17 cellular contexts compared by ENCODE assay signal in the genomic region with DNA sequence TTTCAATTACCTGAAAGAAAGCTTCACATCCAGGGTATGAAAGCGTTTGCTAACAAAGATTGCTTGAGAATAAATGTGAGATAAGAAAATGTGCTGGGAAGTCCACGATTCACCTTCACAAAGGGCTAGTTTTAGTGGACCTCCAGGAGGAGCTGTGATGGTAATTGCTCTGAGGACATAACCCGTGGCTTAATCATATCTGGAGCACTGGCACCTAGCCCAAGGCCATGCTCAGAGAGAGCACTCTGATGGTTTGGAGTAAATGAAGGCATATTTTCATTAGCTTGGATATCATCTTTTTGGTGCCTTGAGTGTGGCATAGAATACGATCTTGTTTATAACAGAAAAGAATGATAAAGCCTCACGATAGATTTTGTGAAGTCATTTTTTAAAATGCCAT. TPM values are rescaled to one million over a fixed set of nuclear protein-coding genes. Genes with fewer than 3 reads are reported as not detected.
DNase-seq lines count a peak whose midpoint lies in the region; ATAC-seq and TF ChIP-seq lines count a peak whose summit lies in the region.
"Had no signal": no experiment of that assay in that cellular context is flagged by ENCODE, and none has a peak within 500 bp of the region (broad histone marks: within the 10 kb centered on the region; RNA-seq: fewer than 3 reads in every experiment).

No MANE protein-coding gene starts in this region.

- H3K9me3 Mint-ChIP-seq in T-helper 2 cell treated with Interferon-gamma antibody and Interleukin-4, amounts not matched to agents 5 μg/mL and 100 μg/mL, for 36 hours = no peaks in the 10 kb centered on the region
- H3K9me3 Mint-ChIP-seq in neural progenitor cell = peaks cover 2% of the 10 kb centered on the region
- H3K9me3 Mint-ChIP-seq: immature natural killer cell had no signal

- H3K27me3 ChIP-seq in testis (no peaks in the 10 kb centered on the region), neural progenitor cell (no peaks in the 10 kb centered on the region)
- H3K27me3 ChIP-seq: gastroesophageal sphincter had no signal

- ATAC-seq in left cardiac atrium = peak; percentile 41 to 51
- ATAC-seq: gastroesophageal sphincter had no signal

- H3K4me1 ChIP-seq in testis = no peaks in the 10 kb centered on the region
- peaks cover 6% of the 10 kb centered on the region for H3K4me1 ChIP-seq in neural progenitor cell
- H3K4me1 ChIP-seq: gastroesophageal sphincter had no signal

- H3F3A ChIP-seq in neural progenitor cell (ENCODE audit: low read depth) = no peaks in the 10 kb centered on the region

- DNase-seq in left cardiac atrium (peak; percentile 47), cardiac septum (ENCODE audit: low spot score) (no peak), RWPE1 (ENCODE audit: low spot score) (peak; percentile 53), epithelial cell of proximal tubule (ENCODE audit: low read depth) (no peak), testis (peak; percentile 86), SW480 (ENCODE audit: low spot score) (no peak), neural progenitor cell (ENCODE audit: low spot score) (no peak)
- DNase-seq in T-helper 2 cell treated with Interferon-gamma antibody and Interleukin-4, amounts not matched to agents 5 μg/mL and 100 μg/mL, for 36 hours (ENCODE audit: low spot score) = no peak
- DNase-seq: activated CD4-positive, alpha-beta T cell treated with anti-CD3 and anti-CD28 coated beads, Interleukin-2, amount 10 ng/mL, durations not matched to agents 24 days and 14 days; amygdala; immature natural killer cell; NCI-H2029; NCI-H69 had no signal

- H3K36me3 ChIP-seq in testis (ENCODE audit: low read depth, missing control alignments) (no peaks in the 10 kb centered on the region), neural progenitor cell (no peaks in the 10 kb centered on the region)
- H3K36me3 ChIP-seq: gastroesophageal sphincter had no signal

- no peak overlapping the region for H3K4me3 Mint-ChIP-seq in T-helper 2 cell treated with Interferon-gamma antibody and Interleukin-4, amounts not matched to agents 5 μg/mL and 100 μg/mL, for 36 hours
- no peak overlapping the region for H3K4me3 Mint-ChIP-seq in neural progenitor cell
- H3K4me3 Mint-ChIP-seq: activated CD4-positive, alpha-beta T cell treated with anti-CD3 and anti-CD28 coated beads, Interleukin-2, amount 10 ng/mL, durations not matched to agents 24 days and 14 days; immature natural killer cell; mesothelial cell of epicardium; stimulated activated naive CD8-positive, alpha-beta T cell treated with anti-CD3 and anti-CD28 coated beads, Interleukin-15, Interleukin-2, amounts not matched to agents 100 ng/mL and 50 ng/mL, for 24 hours had no signal

- no peaks in the 10 kb centered on the region for H3K9me3 ChIP-seq in testis
- no peaks in the 10 kb centered on the region for H3K9me3 ChIP-seq in neural progenitor cell (ENCODE audit: low read depth)
- H3K9me3 ChIP-seq: gastroesophageal sphincter had no signal

- TF ChIP-seq CTCF in RWPE1 (conservative IDR thresholded peaks at IDR 0.05; ENCODE audit: low read depth) = no peak
- peak; percentile 48 for TF ChIP-seq CTCF in epithelial cell of proximal tubule (conservative IDR thresholded peaks at IDR 0.05; ENCODE audit: low read depth, low read length)
- TF ChIP-seq CTCF in testis (IDR thresholded peaks at IDR 0.05) = no peak
- TF ChIP-seq CTCF in neural progenitor cell (IDR thresholded peaks at IDR 0.05) = no peak

- H3K27ac Mint-ChIP-seq in T-helper 2 cell treated with Interferon-gamma antibody and Interleukin-4, amounts not matched to agents 5 μg/mL and 100 μg/mL, for 36 hours = no peak overlapping the region
- H3K27ac Mint-ChIP-seq in neural progenitor cell = no peak overlapping the region
- H3K27ac Mint-ChIP-seq: activated CD4-positive, alpha-beta T cell treated with anti-CD3 and anti-CD28 coated beads, Interleukin-2, amount 10 ng/mL, durations not matched to agents 24 days and 14 days; immature natural killer cell; mesothelial cell of epicardium; stimulated activated naive CD8-positive, alpha-beta T cell treated with anti-CD3 and anti-CD28 coated beads, Interleukin-15, Interleukin-2, amounts not matched to agents 100 ng/mL and 50 ng/mL, for 24 hours had no signal

- H3K79me2 ChIP-seq in neural progenitor cell (ENCODE audit: low read depth) = no peaks in the 10 kb centered on the region

- H4K20me1 ChIP-seq in neural progenitor cell (ENCODE audit: low read depth) = no peaks in the 10 kb centered on the region

- H3K27ac ChIP-seq in RWPE1 (no peak overlapping the region), testis (no peak overlapping the region), neural progenitor cell (no peak overlapping the region)
- H3K27ac ChIP-seq: gastroesophageal sphincter, HL-60 had no signal

- WGBS in testis, 2 donors = 28 to 43% methylated on average over 5 of the region's 5 CpGs

- no peaks in the 10 kb centered on the region for H3K27me3 Mint-ChIP-seq in T-helper 2 cell treated with Interferon-gamma antibody and Interleukin-4, amounts not matched to agents 5 μg/mL and 100 μg/mL, for 36 hours (ENCODE audit: low read depth)
- peaks cover 5% of the 10 kb centered on the region for H3K27me3 Mint-ChIP-seq in neural progenitor cell (ENCODE audit: insufficient read depth, low read depth)

- no peak overlapping the region for H3K4me3 ChIP-seq in epithelial cell of proximal tubule (ENCODE audit: low read depth, low read length)
- no peak overlapping the region for H3K4me3 ChIP-seq in testis
- no peak overlapping the region for H3K4me3 ChIP-seq in neural progenitor cell
- H3K4me3 ChIP-seq: gastroesophageal sphincter had no signal

- intact Hi-C loops in left cardiac atrium (cut with DNase I) (no loop called here), cardiac septum (cut with DNase I) (no loop called here), testis (cut with DNase I; ENCODE audit: low total_unique reads) (no loop called here)

- POLR2A ChIA-PET in RWPE1 (lab: Yijun Ruan, JAX; ENCODE audit: low non-redundant PET) = no interaction called here

- peaks cover 2% of the 10 kb centered on the region for H3K4me1 Mint-ChIP-seq in T-helper 2 cell treated with Interferon-gamma antibody and Interleukin-4, amounts not matched to agents 5 μg/mL and 100 μg/mL, for 36 hours (ENCODE audit: low read depth)
- H3K4me1 Mint-ChIP-seq in neural progenitor cell = peaks cover 13% of the 10 kb centered on the region
- H3K4me1 Mint-ChIP-seq: immature natural killer cell, mesothelial cell of epicardium had no signal

- H3K4me2 ChIP-seq in neural progenitor cell = no peak overlapping the region

- CTCF ChIA-PET in RWPE1 (lab: Yijun Ruan, JAX) = interaction anchor here (0.6 to 1.2 kb wide), 2 partner anchors 49 to 62 kb away, joined by 3 to 4 read pairs; no protein-coding TSS in a partner anchor

- no peak overlapping the region for H3K9ac ChIP-seq in neural progenitor cell

- TF ChIP-seq POLR2A in testis (IDR thresholded peaks at IDR 0.05) = no peak

- H3K36me3 Mint-ChIP-seq in T-helper 2 cell treated with Interferon-gamma antibody and Interleukin-4, amounts not matched to agents 5 μg/mL and 100 μg/mL, for 36 hours (ENCODE audit: low read depth) = no peaks in the 10 kb centered on the region
- H3K36me3 Mint-ChIP-seq in neural progenitor cell = no peaks in the 10 kb centered on the region
- H3K36me3 Mint-ChIP-seq: immature natural killer cell, mesothelial cell of epicardium had no signal

- H2AFZ ChIP-seq in neural progenitor cell (replicated peaks) = no peak overlapping the region

RNA-seq across cellular contexts. Expression of a gene that starts 46.9 kb away (rescaled TPM):
- total RNA-seq in left cardiac atrium = 1 to 10 TPM; 2.0 to 2.5 TPM
- total RNA-seq in cardiac septum = 8.4 TPM
- 0.58 and 0.69 TPM in 2 replicates for total RNA-seq in epithelial cell of proximal tubule
- total RNA-seq in testis = 1 to 10 TPM; 6.5 to 8.3 TPM
- 5.0 TPM for polyA plus RNA-seq in testis (ENCODE audit: insufficient read depth, low read depth, low replicate concordance)
- total RNA-seq in neural progenitor cell (ENCODE audit: low replicate concordance) = 3.9 and 5.3 TPM in 2 replicates

Comparison
In these comparisons a context has a peak if more than half of its experiments do, and no peak if none do; other contexts are left out.
1. DNase-seq: peak in left cardiac atrium (single experiment), RWPE1 (single experiment) and testis (single experiment); none in cardiac septum (single experiment), epithelial cell of proximal tubule (single experiment), T-helper 2 cell treated with Interferon-gamma antibody and Interleukin-4, amounts not matched to agents 5 μg/mL and 100 μg/mL, for 36 hours (single experiment), SW480 (single experiment) and neural progenitor cell (single experiment).